9 cellular contexts compared by ENCODE assay signal in the genomic region with DNA sequence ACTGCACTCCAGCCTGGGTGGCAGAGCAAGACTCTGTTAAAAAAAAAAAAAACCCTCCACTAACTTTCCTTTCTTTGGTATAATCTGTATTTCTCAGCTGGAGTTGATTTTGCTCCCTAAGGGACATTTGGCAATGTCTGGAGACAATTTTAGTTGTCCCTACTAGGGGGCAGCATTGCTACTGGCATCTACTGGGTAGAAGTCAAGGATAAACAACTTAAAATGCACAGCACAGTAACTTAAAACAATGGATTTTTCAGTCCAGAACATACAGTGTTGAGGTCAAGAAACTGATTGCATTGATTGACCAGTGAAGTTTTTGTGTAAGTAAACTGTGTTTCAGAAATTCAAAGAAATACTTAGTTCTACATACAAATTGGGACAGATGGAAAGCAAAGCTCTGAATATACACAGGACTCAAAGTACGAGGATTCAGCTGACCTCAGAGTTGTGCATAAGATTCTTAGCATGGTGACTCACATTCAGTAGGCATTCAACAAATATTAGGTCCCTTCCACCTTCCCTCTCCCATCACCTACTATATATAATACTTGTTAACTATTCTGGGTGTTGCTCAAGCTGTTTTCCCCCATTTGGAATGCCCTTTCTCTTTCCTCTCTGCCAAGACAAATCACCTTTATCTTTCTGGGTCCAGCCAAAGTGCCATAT. TPM values are rescaled to one million over a fixed set of nuclear protein-coding genes. Genes with fewer than 3 reads are reported as not detected.
DNase-seq lines count a peak whose midpoint lies in the region; ATAC-seq, FAIRE-seq and TF ChIP-seq lines count a peak whose summit lies in the region.
"Had no signal": no experiment of that assay in that cellular context is flagged by ENCODE, and none has a peak within 500 bp of the region (broad histone marks: within the 10 kb centered on the region; RNA-seq: fewer than 3 reads in every experiment).

No MANE protein-coding gene starts in this region.

- H2AFZ ChIP-seq in HepG2 (ENCODE audit: low read length): no peak overlapping the region

- H3K9me3 ChIP-seq in HepG2 (ENCODE audit: low read length): no peaks in the 10 kb centered on the region

- H3K27ac ChIP-seq in HepG2 (ENCODE audit: extremely low read length, insufficient read depth, low read length): no peak overlapping the region

- H3K27me3 ChIP-seq in HepG2 (ENCODE audit: control insufficient read depth in 1 of 2, insufficient read depth in 2 of 2, low read length in 2 of 2): no peaks in the 10 kb centered on the region

- no peak overlapping the region for H3K9ac ChIP-seq in HepG2 (ENCODE audit: insufficient read depth, low read depth, low read length)

- POLR2A ChIA-PET in HepG2 (lab: Yijun Ruan, JAX): no interaction called here

- no peak overlapping the region for H3K4me2 ChIP-seq in HepG2 (ENCODE audit: low read depth, low read length)

- no peak overlapping the region for H3K4me3 ChIP-seq in astrocyte of the cerebellum (ENCODE audit: low read depth, low read length)
- H3K4me3 ChIP-seq in HepG2 (replicated peaks in 1 of 3; ENCODE audit: insufficient read depth in 1 of 3, low read depth in 2 of 3, low read length in 3 of 3): no peak overlapping the region

- no peak for TF ChIP-seq POLR2A in HepG2 (IDR thresholded peaks at IDR 0.05; ENCODE audit: insufficient read depth in 1 of 2, low read depth in 2 of 2, low read length in 2 of 2)

- TF ChIP-seq RAD21 in Ishikawa (IDR thresholded peaks at IDR 0.05; ENCODE audit: low read depth): peak; percentile 68
- no peak for TF ChIP-seq RAD21 in HepG2 (CRISPR knock-in tag; IDR thresholded peaks at IDR 0.05)

- no peaks in the 10 kb centered on the region for H3K4me1 ChIP-seq in HepG2 (ENCODE audit: insufficient read depth, low read length)

- FAIRE-seq in D721Med (lab: Jason Lieb, UNC) (peak; percentile 41), HepG2 (lab: Jason Lieb, UNC) (peak; percentile 51)

- whole genome bisulfite sequencing in HepG2 (ENCODE audit: low lambda C conversion rate): 0% methylated on average over 1 of the region's 1 CpG

- in situ Hi-C loops in astrocyte of the cerebellum (cut with HindIII; ENCODE audit: low sequenced_read_pairs) (no loop called here), HepG2 (cut with HindIII; ENCODE audit: extremely low pct_ligation_motif_present, low pct_unique_long_range_greater_than_20kb) (no loop called here)

- no peaks in the 10 kb centered on the region for H3K79me2 ChIP-seq in HepG2 (ENCODE audit: insufficient read depth, low read length)

- ATAC-seq in HepG2 (no peak), HG03039 (IDR thresholded peaks at IDR 0.05; ENCODE audit: unreplicated experiment) (no peak), GM21737 (IDR thresholded peaks at IDR 0.05; ENCODE audit: unreplicated experiment) (no peak), HG02973 (IDR thresholded peaks at IDR 0.05; ENCODE audit: unreplicated experiment) (no peak)

- DNase-seq in D721Med (ENCODE audit: insufficient read length, low spot score): no peak
- peak; percentile 11 for DNase-seq in astrocyte of the cerebellum (ENCODE audit: low read depth)
- peak; percentile 1 for DNase-seq in HepG2 (ENCODE audit: low spot score)
- no peak for DNase-seq in DMS153 treated with DMSO at 0.1 percent for 48 hours (lab: John Stamatoyannopoulos, UW; ENCODE audit: unreplicated experiment)
- DNase-seq: activated B cell treated with CpG ODN at 0.5 μM for 24 hours had no signal

- H3K36me3 ChIP-seq in HepG2 (replicated peaks in 1 of 2; ENCODE audit: control insufficient read depth in 1 of 2, insufficient read depth in 2 of 2, low read length in 2 of 2): no peaks in the 10 kb centered on the region

- no peak for TF ChIP-seq EP300 in Ishikawa (IDR thresholded peaks at IDR 0.05; ENCODE audit: borderline replicate concordance)
- TF ChIP-seq EP300 in HepG2 (IDR thresholded peaks at IDR 0.05; ENCODE audit: low read depth in 2 of 2, low read length in 2 of 2): no peak
- TF ChIP-seq EP300 in HepG2 (CRISPR knock-in tag; IDR thresholded peaks at IDR 0.05; ENCODE audit: borderline replicate concordance): no peak

- H4K20me1 ChIP-seq in HepG2 (ENCODE audit: insufficient read depth, low read length): no peaks in the 10 kb centered on the region

- CTCF ChIA-PET in HepG2 (lab: Yijun Ruan, JAX; ENCODE audit: low intra/inter-chr PET ratio, low total read pairs): interaction anchor here (1.8 kb wide), 1 partner anchor 545 kb away, joined by 7 read pairs; no protein-coding TSS in a partner anchor

- BruUV-seq in HepG2 (replicated peaks; lab: Mats Ljungman, UMichigan): no TSS peak

- intact Hi-C loops in HepG2 (cut with micrococcal nuclease; ENCODE audit: unreplicated experiment): loop anchor here (2.0 to 10.0 kb wide), 2 partner anchors 306 to 546 kb away; no protein-coding TSS in a partner anchor

- peak; percentile 47 for TF ChIP-seq CTCF in D721Med (IDR thresholded peaks at IDR 0.05; ENCODE audit: insufficient read depth, missing control alignments)
- TF ChIP-seq CTCF in astrocyte of the cerebellum (IDR thresholded peaks at IDR 0.05; ENCODE audit: low read depth, low read length, missing control alignments): peak; percentile 42
- peak; percentile 11; the same call in 1 of the 2 replicates for TF ChIP-seq CTCF in HepG2 (CRISPR knock-in tag; IDR thresholded peaks at IDR 0.05)

TF ChIP-seq in Ishikawa, 13 proteins besides CTCF, POLR2A, EP300 and RAD21 (continues in another document):
- TF ChIP-seq CREB1 (IDR thresholded peaks at IDR 0.05; ENCODE audit: low read depth): no peak
- no peak for TF ChIP-seq ZBTB7A (IDR thresholded peaks at IDR 0.05; ENCODE audit: low read depth)
- TF ChIP-seq, protein P1, sequence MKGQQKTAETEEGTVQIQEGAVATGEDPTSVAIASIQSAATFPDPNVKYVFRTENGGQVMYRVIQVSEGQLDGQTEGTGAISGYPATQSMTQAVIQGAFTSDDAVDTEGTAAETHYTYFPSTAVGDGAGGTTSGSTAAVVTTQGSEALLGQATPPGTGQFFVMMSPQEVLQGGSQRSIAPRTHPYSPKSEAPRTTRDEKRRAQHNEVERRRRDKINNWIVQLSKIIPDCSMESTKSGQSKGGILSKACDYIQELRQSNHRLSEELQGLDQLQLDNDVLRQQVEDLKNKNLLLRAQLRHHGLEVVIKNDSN (IDR thresholded peaks at IDR 0.05): no peak
- no peak for TF ChIP-seq FOXM1 (IDR thresholded peaks at IDR 0.05; ENCODE audit: borderline replicate concordance, low read depth)
- TF ChIP-seq YY1 (IDR thresholded peaks at IDR 0.05; ENCODE audit: low read depth): no peak
- TF ChIP-seq EGR1 (IDR thresholded peaks at IDR 0.05): no peak
- no peak for TF ChIP-seq TCF12 (IDR thresholded peaks at IDR 0.05; ENCODE audit: low read depth)
- no peak for TF ChIP-seq TAF1 (IDR thresholded peaks at IDR 0.05; ENCODE audit: low read depth)
- TF ChIP-seq, protein P2, sequence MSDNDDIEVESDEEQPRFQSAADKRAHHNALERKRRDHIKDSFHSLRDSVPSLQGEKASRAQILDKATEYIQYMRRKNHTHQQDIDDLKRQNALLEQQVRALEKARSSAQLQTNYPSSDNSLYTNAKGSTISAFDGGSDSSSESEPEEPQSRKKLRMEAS (IDR thresholded peaks at IDR 0.05): no peak
- no peak for TF ChIP-seq CEBPB (IDR thresholded peaks at IDR 0.05)

TF ChIP-seq in HepG2, 621 proteins besides CTCF, POLR2A, EP300 and RAD21:
- TF ChIP-seq STAG1 (CRISPR knock-in tag; IDR thresholded peaks at IDR 0.05) (peak; percentile 34), GMEB2 (CRISPR knock-in tag; IDR thresholded peaks at IDR 0.05; ENCODE audit: low read depth) (no peak)

RNA-seq across cellular contexts. Expression of gene DDX53, which starts 8.8 kb away (rescaled TPM):
- not detected in 2 replicates for total RNA-seq in HepG2 (2016; rRNA removed; fragmentation: Illumina TruSeq; extraction: Trizol)
- total RNA-seq in HepG2 (2016; cell fraction: cytosol; rRNA removed; fragmentation: Illumina TruSeq; extraction: Trizol; ENCODE audit: low read depth): not detected in 2 replicates
- total RNA-seq in HepG2 (2016; cell fraction: insoluble cytoplasmic fraction; rRNA removed; fragmentation: Illumina TruSeq; extraction: Trizol): not detected in 2 replicates
- total RNA-seq in HepG2 (2016; cell fraction: membrane; rRNA removed; fragmentation: Illumina TruSeq; extraction: Trizol): not detected in 2 replicates
- not detected in 2 replicates for total RNA-seq in HepG2 (2016; cell fraction: nucleus; rRNA removed; fragmentation: Illumina TruSeq; extraction: Trizol)
- not detected in 2 replicates for polyA plus RNA-seq in HepG2 (2011; rRNA removed)
- not detected in 2 replicates for polyA plus RNA-seq in HepG2 (2011; cell fraction: cytosol; rRNA removed)
- polyA plus RNA-seq in HepG2 (2011; cell fraction: nucleus; rRNA removed): not detected in 2 replicates
- polyA plus RNA-seq in HepG2 (2012): not detected in 2 replicates
- not detected in 2 replicates for polyA plus RNA-seq in HepG2 (2016; cell fraction: cytosol; fragmentation: Illumina TruSeq; extraction: Trizol; ENCODE audit: low read depth)
- not detected in 2 replicates for polyA plus RNA-seq in HepG2 (2016; cell fraction: insoluble cytoplasmic fraction; fragmentation: Illumina TruSeq; extraction: Trizol; ENCODE audit: low read depth)
- not detected in 2 replicates for polyA plus RNA-seq in HepG2 (2016; cell fraction: membrane; fragmentation: Illumina TruSeq; extraction: Trizol; ENCODE audit: low read depth)
- polyA plus RNA-seq in HepG2 (2016; cell fraction: nucleus; fragmentation: Illumina TruSeq; extraction: Trizol; ENCODE audit: insufficient read depth, low read depth): not detected in 2 replicates
- not detected in 2 replicates for polyA minus RNA-seq in HepG2 (2011; rRNA and poly(A)+ RNA removed; ENCODE audit: low replicate concordance)
- not detected in 2 replicates for polyA minus RNA-seq in HepG2 (2011; cell fraction: cytosol; rRNA and poly(A)+ RNA removed)
- polyA minus RNA-seq in HepG2 (2011; cell fraction: nucleus; rRNA and poly(A)+ RNA removed): not detected in 2 replicates
- total RNA-seq: activated B cell treated with CpG ODN at 0.5 μM for 24 hours had no signal

Comparison
In these comparisons a context has a peak if more than half of its experiments do, and no peak if none do; other contexts are left out.
1. DNase-seq: peak in astrocyte of the cerebellum (single experiment) and HepG2 (single experiment); none in D721Med (single experiment) and DMS153 treated with DMSO at 0.1 percent for 48 hours (single experiment).
2. Peak in every context shown above with its lines, with median percentiles within 50 percentile points of each other: CTCF ChIP-seq.